In the genomic region with DNA sequence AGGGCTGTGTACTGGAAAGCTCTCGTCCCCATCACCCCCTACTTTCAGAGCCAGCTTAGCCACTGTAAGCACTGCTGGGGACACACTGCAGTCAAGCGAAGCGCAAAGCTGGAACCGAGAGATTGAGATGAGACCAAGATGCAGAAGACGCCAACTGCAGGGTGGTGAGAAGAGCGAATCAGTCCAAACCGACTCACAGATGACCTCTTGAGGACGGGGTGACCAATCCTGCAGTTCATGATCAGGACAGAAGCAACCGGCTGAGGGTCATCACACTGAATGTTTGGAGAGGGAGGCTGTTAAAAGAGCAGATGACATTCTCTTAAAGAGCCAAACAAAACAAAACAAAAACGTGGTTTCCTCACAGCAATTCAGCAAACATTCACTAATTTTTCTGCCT, we compare ENCODE assay signal across 14 cellular contexts. TPM values are rescaled to one million over a fixed set of nuclear protein-coding genes. Genes with fewer than 3 reads are reported as not detected.
DNase-seq lines count a peak whose midpoint lies in the region; ATAC-seq and TF ChIP-seq lines count a peak whose summit lies in the region.
"Had no signal": no experiment of that assay in that cellular context is flagged by ENCODE, and none has a peak within 500 bp of the region (broad histone marks: within the 10 kb centered on the region; RNA-seq: fewer than 3 reads in every experiment).

No MANE protein-coding gene starts in this region.

- no peak overlapping the region for H3K27ac ChIP-seq in CD8-positive, alpha-beta T cell (ENCODE audit: low read depth, low read length)
- H3K27ac ChIP-seq: GM23248, RWPE1 had no signal

- H3K9me3 ChIP-seq in adipocyte (ENCODE audit: control insufficient read depth, low read length), result no peaks in the 10 kb centered on the region
- H3K9me3 ChIP-seq in CD8-positive, alpha-beta T cell (ENCODE audit: low read length), result no peaks in the 10 kb centered on the region

- peaks cover 4% of the 10 kb centered on the region for H3K36me3 Mint-ChIP-seq in neural crest cell (ENCODE audit: low read depth)
- H3K36me3 Mint-ChIP-seq in activated CD8-positive, alpha-beta T cell treated with anti-CD3 and anti-CD28 coated beads, Interleukin-2, amount 10 ng/mL, durations not matched to agents 7 days and 5 days (ENCODE audit: low read depth), result peaks cover 17% of the 10 kb centered on the region
- H3K36me3 Mint-ChIP-seq in CD8-positive, alpha-beta T cell, result no peaks in the 10 kb centered on the region

- peak; percentile 90 for DNase-seq in GM12865 (ENCODE audit: low read depth)
- no peak for DNase-seq in adipocyte (ENCODE audit: low read depth)
- no peak for DNase-seq in neural crest cell (ENCODE audit: low read depth, low spot score)
- no peak for DNase-seq in hepatic stellate cell (ENCODE audit: low spot score)
- DNase-seq in activated CD8-positive, alpha-beta T cell treated with anti-CD3 and anti-CD28 coated beads, Interleukin-2, amount 10 ng/mL, durations not matched to agents 7 days and 5 days, result no peak
- no peak for DNase-seq in CD8-positive, alpha-beta T cell
- DNase-seq: DMS53, GM23248, Kasumi-1, right cardiac atrium had no signal

- CTCF ChIA-PET in activated CD8-positive, alpha-beta T cell treated with anti-CD3 and anti-CD28 coated beads, Interleukin-2, amount 10 ng/mL, durations not matched to agents 7 days and 5 days (lab: Charles Lee), result interaction anchor here (0.6 to 9.5 kb wide), 4 partner anchors 96 to 685 kb away, joined by 3 to 456 read pairs (median 72); partner anchors contain the start of gene NCBP3
- CTCF ChIA-PET in CD8-positive, alpha-beta T cell (lab: Charles Lee), result interaction anchor here (0.9 to 13.2 kb wide), 4 partner anchors 10 to 97 kb away, joined by 3 to 432 read pairs (median 4); no protein-coding TSS in a partner anchor

- H3K4me3 ChIP-seq in GM12865 (ENCODE audit: low read depth, low read length), result no peak overlapping the region
- no peak overlapping the region for H3K4me3 ChIP-seq in adipocyte (ENCODE audit: low read length)
- no peak overlapping the region for H3K4me3 ChIP-seq in CD8-positive, alpha-beta T cell (ENCODE audit: low read depth, low read length)
- H3K4me3 ChIP-seq: GM23248 had no signal

- H3K9ac ChIP-seq in adipocyte (ENCODE audit: low read length), result peak overlapping the region; percentile 40
- H3K9ac ChIP-seq: GM23248 had no signal

- H3K4me1 Mint-ChIP-seq in neural crest cell, result peaks cover 12% of the 10 kb centered on the region
- peaks cover 10% of the 10 kb centered on the region for H3K4me1 Mint-ChIP-seq in activated CD8-positive, alpha-beta T cell treated with anti-CD3 and anti-CD28 coated beads, Interleukin-2, amount 10 ng/mL, durations not matched to agents 7 days and 5 days (ENCODE audit: low read depth)
- H3K4me1 Mint-ChIP-seq in CD8-positive, alpha-beta T cell (ENCODE audit: low read depth), result no peaks in the 10 kb centered on the region

- H3K27ac Mint-ChIP-seq in neural crest cell (ENCODE audit: unreplicated experiment), result no peak overlapping the region
- H3K27ac Mint-ChIP-seq in activated CD8-positive, alpha-beta T cell treated with anti-CD3 and anti-CD28 coated beads, Interleukin-2, amount 10 ng/mL, durations not matched to agents 7 days and 5 days, result no peak overlapping the region
- H3K27ac Mint-ChIP-seq in CD8-positive, alpha-beta T cell, result no peak overlapping the region
- H3K27ac Mint-ChIP-seq: stimulated activated effector memory CD8-positive, alpha-beta T cell treated with anti-CD3 and anti-CD28 coated beads, Interleukin-12 subunit alpha, Interleukin-12 subunit beta, amount 100 ng/mL, for 72 hours had no signal

- intact Hi-C loops in CD8-positive, alpha-beta T cell (cut with DNase I, micrococcal nuclease), result loop anchor here in 1 of 2 experiments (10.0 kb wide), 1 partner anchor 273 kb away; no protein-coding TSS in a partner anchor

- peak; percentile 55 for TF ChIP-seq CTCF in GM12865 (IDR thresholded peaks at IDR 0.05; ENCODE audit: insufficient read depth, low read depth, low read length, missing control alignments)
- TF ChIP-seq CTCF in neural crest cell (conservative IDR thresholded peaks at IDR 0.05), result no peak
- no peak for TF ChIP-seq CTCF in CD8-positive, alpha-beta T cell (IDR thresholded peaks at IDR 0.05)

- H3K9me3 Mint-ChIP-seq in neural crest cell, result no peaks in the 10 kb centered on the region
- no peaks in the 10 kb centered on the region for H3K9me3 Mint-ChIP-seq in activated CD8-positive, alpha-beta T cell treated with anti-CD3 and anti-CD28 coated beads, Interleukin-2, amount 10 ng/mL, durations not matched to agents 7 days and 5 days (ENCODE audit: insufficient read depth)
- H3K9me3 Mint-ChIP-seq in CD8-positive, alpha-beta T cell, result no peaks in the 10 kb centered on the region
- H3K9me3 Mint-ChIP-seq: stimulated activated effector memory CD8-positive, alpha-beta T cell treated with anti-CD3 and anti-CD28 coated beads, Interleukin-12 subunit alpha, Interleukin-12 subunit beta, amount 100 ng/mL, for 72 hours had no signal

- peaks cover 20% of the 10 kb centered on the region for H3K4me1 ChIP-seq in adipocyte (ENCODE audit: control insufficient read depth, insufficient read depth, low read length)
- H3K4me1 ChIP-seq in CD8-positive, alpha-beta T cell (ENCODE audit: insufficient read depth, low read length), result no peaks in the 10 kb centered on the region

- no peaks in the 10 kb centered on the region for H3K36me3 ChIP-seq in adipocyte (ENCODE audit: control insufficient read depth, insufficient read depth, low read length, severe bottlenecking)
- no peaks in the 10 kb centered on the region for H3K36me3 ChIP-seq in CD8-positive, alpha-beta T cell (ENCODE audit: insufficient read depth, low read length)

- peak; percentile 76 for ATAC-seq in HG02642 (IDR thresholded peaks at IDR 0.05; ENCODE audit: poor library complexity, unreplicated experiment)
- no peak for ATAC-seq in GM21515 (IDR thresholded peaks at IDR 0.05; ENCODE audit: unreplicated experiment)
- ATAC-seq in activated CD8-positive, alpha-beta T cell treated with anti-CD3 and anti-CD28 coated beads, Interleukin-2, amount 10 ng/mL, durations not matched to agents 7 days and 5 days, result no peak
- ATAC-seq in CD8-positive, alpha-beta T cell, result no peak
- ATAC-seq: right cardiac atrium; stimulated activated effector memory CD8-positive, alpha-beta T cell treated with anti-CD3 and anti-CD28 coated beads, Interleukin-12 subunit alpha, Interleukin-12 subunit beta, amount 100 ng/mL, for 72 hours had no signal

- POLR2A ChIA-PET in activated CD8-positive, alpha-beta T cell treated with anti-CD3 and anti-CD28 coated beads, Interleukin-2, amount 10 ng/mL, durations not matched to agents 7 days and 5 days (lab: Charles Lee), result interaction anchor here (1.2 to 2.3 kb wide), 2 partner anchors 8 to 49 kb away, joined by 4 to 5 read pairs; partner anchors contain the start of gene HASPIN
- POLR2A ChIA-PET in CD8-positive, alpha-beta T cell (lab: Charles Lee), result no interaction called here

- H3K4me3 Mint-ChIP-seq in neural crest cell, result peak overlapping the region; percentile 44
- no peak overlapping the region for H3K4me3 Mint-ChIP-seq in activated CD8-positive, alpha-beta T cell treated with anti-CD3 and anti-CD28 coated beads, Interleukin-2, amount 10 ng/mL, durations not matched to agents 7 days and 5 days
- H3K4me3 Mint-ChIP-seq in CD8-positive, alpha-beta T cell, result no peak overlapping the region
- H3K4me3 Mint-ChIP-seq: stimulated activated effector memory CD8-positive, alpha-beta T cell treated with anti-CD3 and anti-CD28 coated beads, Interleukin-12 subunit alpha, Interleukin-12 subunit beta, amount 100 ng/mL, for 72 hours had no signal

- peaks cover 4% of the 10 kb centered on the region for H3K27me3 Mint-ChIP-seq in neural crest cell (ENCODE audit: low read depth)
- H3K27me3 Mint-ChIP-seq in activated CD8-positive, alpha-beta T cell treated with anti-CD3 and anti-CD28 coated beads, Interleukin-2, amount 10 ng/mL, durations not matched to agents 7 days and 5 days (ENCODE audit: low read depth), result peaks cover 4% of the 10 kb centered on the region
- no peaks in the 10 kb centered on the region for H3K27me3 Mint-ChIP-seq in CD8-positive, alpha-beta T cell (ENCODE audit: low read depth)

- peaks cover 9% of the 10 kb centered on the region for H3K27me3 ChIP-seq in adipocyte (replicated peaks; ENCODE audit: control insufficient read depth, insufficient read depth, low read length)
- H3K27me3 ChIP-seq in CD8-positive, alpha-beta T cell (ENCODE audit: insufficient read depth, low read length), result no peaks in the 10 kb centered on the region

RNA-seq across cellular contexts. Expression of gene HASPIN, which starts 8.5 kb away (rescaled TPM):
- 22.9 and 24.9 TPM in 2 replicates for total RNA-seq in neural crest cell
- 10 to 100 TPM; 27.0 to 28.1 TPM for total RNA-seq in activated CD8-positive, alpha-beta T cell treated with anti-CD3 and anti-CD28 coated beads, Interleukin-2, amount 10 ng/mL, durations not matched to agents 7 days and 5 days
- total RNA-seq in CD8-positive, alpha-beta T cell, result under 1 TPM; 0.38 to 0.58 TPM

RNA-seq across cellular contexts. Expression of gene P2RX5, which starts 36.2 kb away (rescaled TPM):
- total RNA-seq in neural crest cell, result 0.61 and 1.6 TPM in 2 replicates
- 1 to 10 TPM; 7.8 to 8.1 TPM for total RNA-seq in activated CD8-positive, alpha-beta T cell treated with anti-CD3 and anti-CD28 coated beads, Interleukin-2, amount 10 ng/mL, durations not matched to agents 7 days and 5 days
- total RNA-seq in CD8-positive, alpha-beta T cell, result 10 to 100 TPM; 15.3 to 18.7 TPM

Comparison
In these comparisons a context has a peak if more than half of its experiments do, and no peak if none do; other contexts are left out.
1. RNA of gene HASPIN, which starts 8.5 kb away (total RNA-seq): 27.0 to 28.1 TPM in activated CD8-positive, alpha-beta T cell treated with anti-CD3 and anti-CD28 coated beads, Interleukin-2, amount 10 ng/mL, durations not matched to agents 7 days and 5 days and 22.9 to 24.9 TPM in neural crest cell; 0.38 to 0.58 TPM in CD8-positive, alpha-beta T cell; every median in the first group is over 10 times any median in the second.